In genomic region chr1:148389027-148389339, GRCh38 we compare ENCODE assay signal across 1 cellular context.
TF ChIP-seq lines count a peak whose summit lies in the region.

No MANE protein-coding gene starts in this region.

TF ChIP-seq in K562, 482 proteins besides CTCF, POLR2A, EP300 and RAD21 (continued from another document):
- TF ChIP-seq, protein P1, sequence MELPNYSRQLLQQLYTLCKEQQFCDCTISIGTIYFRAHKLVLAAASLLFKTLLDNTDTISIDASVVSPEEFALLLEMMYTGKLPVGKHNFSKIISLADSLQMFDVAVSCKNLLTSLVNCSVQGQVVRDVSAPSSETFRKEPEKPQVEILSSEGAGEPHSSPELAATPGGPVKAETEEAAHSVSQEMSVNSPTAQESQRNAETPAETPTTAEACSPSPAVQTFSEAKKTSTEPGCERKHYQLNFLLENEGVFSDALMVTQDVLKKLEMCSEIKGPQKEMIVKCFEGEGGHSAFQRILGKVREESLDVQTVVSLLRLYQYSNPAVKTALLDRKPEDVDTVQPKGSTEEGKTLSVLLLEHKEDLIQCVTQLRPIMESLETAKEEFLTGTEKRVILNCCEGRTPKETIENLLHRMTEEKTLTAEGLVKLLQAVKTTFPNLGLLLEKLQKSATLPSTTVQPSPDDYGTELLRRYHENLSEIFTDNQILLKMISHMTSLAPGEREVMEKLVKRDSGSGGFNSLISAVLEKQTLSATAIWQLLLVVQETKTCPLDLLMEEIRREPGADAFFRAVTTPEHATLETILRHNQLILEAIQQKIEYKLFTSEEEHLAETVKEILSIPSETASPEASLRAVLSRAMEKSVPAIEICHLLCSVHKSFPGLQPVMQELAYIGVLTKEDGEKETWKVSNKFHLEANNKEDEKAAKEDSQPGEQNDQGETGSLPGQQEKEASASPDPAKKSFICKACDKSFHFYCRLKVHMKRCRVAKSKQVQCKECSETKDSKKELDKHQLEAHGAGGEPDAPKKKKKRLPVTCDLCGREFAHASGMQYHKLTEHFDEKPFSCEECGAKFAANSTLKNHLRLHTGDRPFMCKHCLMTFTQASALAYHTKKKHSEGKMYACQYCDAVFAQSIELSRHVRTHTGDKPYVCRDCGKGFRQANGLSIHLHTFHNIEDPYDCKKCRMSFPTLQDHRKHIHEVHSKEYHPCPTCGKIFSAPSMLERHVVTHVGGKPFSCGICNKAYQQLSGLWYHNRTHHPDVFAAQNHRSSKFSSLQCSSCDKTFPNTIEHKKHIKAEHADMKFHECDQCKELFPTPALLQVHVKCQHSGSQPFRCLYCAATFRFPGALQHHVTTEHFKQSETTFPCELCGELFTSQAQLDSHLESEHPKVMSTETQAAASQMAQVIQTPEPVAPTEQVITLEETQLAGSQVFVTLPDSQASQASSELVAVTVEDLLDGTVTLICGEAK (IDR thresholded peaks at IDR 0.05): 0 out of 2 replicates have a peak, but pooled peaks have one; percentile 9
- TF ChIP-seq, protein P1 (CRISPR knock-in tag; IDR thresholded peaks at IDR 0.05): no peak
- TF ChIP-seq ELF1 (tag; IDR thresholded peaks at IDR 0.05) (0 out of 2 replicates have a peak, but pooled peaks have one; percentile 7), FOXJ2 (tag; IDR thresholded peaks at IDR 0.05) (0 out of 2 replicates have a peak, but pooled peaks have one; percentile 21), PPARD (CRISPR knock-in tag; IDR thresholded peaks at IDR 0.05) (no peak), CTBP1 (IDR thresholded peaks at IDR 0.05; ENCODE audit: borderline replicate concordance) (0 out of 2 replicates have a peak, but pooled peaks have one; percentile 5)
